In genomic region chr15:91593653-91594052, GRCh38 we compare ENCODE assay signal across 19 cellular contexts.
"Had no signal": no experiment of that assay in that cellular context is flagged by ENCODE, and none has a peak within 500 bp of the region (broad histone marks: within the 10 kb centered on the region; RNA-seq: fewer than 3 reads in every experiment).

No MANE protein-coding gene starts in this region.

- H3K4me1 ChIP-seq: esophagus muscularis mucosa, gastrocnemius medialis, heart right ventricle, left lung, lower lobe of right lung had no signal

- H3K27me3 ChIP-seq: gastrocnemius medialis had no signal

- H3K27ac ChIP-seq: coronary artery, dorsolateral prefrontal cortex, esophagus muscularis mucosa, gastrocnemius medialis, heart right ventricle, left lung, lower lobe of right lung had no signal

- H3K36me3 ChIP-seq: esophagus muscularis mucosa, gastrocnemius medialis, heart right ventricle, left lung, lower lobe of right lung had no signal

- DNase-seq: dermis blood vessel endothelial cell; dorsolateral prefrontal cortex; effector CD4-positive, alpha-beta T cell; effector memory CD4-positive, alpha-beta T cell; gastrocnemius medialis; glutamatergic neuron; head of caudate nucleus; heart right ventricle; hippocampal formation; left cardiac atrium; left lung; left ventricle myocardium superior; lower lobe of right lung; mesendoderm; midbrain; naive B cell; naive thymus-derived CD8-positive, alpha-beta T cell had no signal

- H3K4me3 ChIP-seq: coronary artery, dorsolateral prefrontal cortex, esophagus muscularis mucosa, gastrocnemius medialis, heart right ventricle, left lung, lower lobe of right lung had no signal

- H3K9me3 ChIP-seq: esophagus muscularis mucosa, gastrocnemius medialis, heart right ventricle, left lung, lower lobe of right lung had no signal
